8 cellular contexts compared by ENCODE assay signal in the genomic region with DNA sequence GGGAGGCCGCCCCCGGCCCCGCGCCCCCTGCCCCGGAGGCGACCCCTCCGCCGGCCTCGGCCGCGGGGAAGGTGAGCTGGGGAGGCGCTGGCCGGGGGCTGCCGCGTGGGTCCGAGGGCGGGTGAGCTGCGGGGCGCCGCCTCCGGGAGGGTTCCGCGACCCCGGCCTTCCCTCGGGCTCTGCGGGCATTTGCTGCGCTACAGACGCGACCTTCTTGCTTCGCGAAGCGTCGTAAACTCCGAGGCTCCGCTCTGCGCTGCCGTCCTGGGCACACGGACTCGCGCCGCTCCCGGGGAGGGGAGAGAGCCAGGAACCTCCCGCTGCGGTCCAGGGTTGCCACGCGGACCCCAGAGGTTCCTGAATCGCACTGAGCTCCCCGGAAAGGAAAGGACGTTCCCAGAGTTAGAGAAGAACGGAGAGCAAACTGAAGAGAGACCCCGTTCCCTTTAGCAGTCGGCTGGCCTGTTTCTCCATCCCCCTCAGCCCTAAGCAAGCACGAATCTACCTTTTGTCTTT. TPM values are rescaled to one million over a fixed set of nuclear protein-coding genes. Genes with fewer than 3 reads are reported as not detected.
DNase-seq lines count a peak whose midpoint lies in the region; ATAC-seq, FAIRE-seq and TF ChIP-seq lines count a peak whose summit lies in the region.

No MANE protein-coding gene starts in this region.

- ATAC-seq in CD4-positive, alpha-beta T cell (ENCODE audit: poor library complexity): peak; percentile 47
- ATAC-seq in GM21526 (IDR thresholded peaks at IDR 0.05; ENCODE audit: low FRiP score, unreplicated experiment) (peak; percentile 15), aorta (ENCODE audit: low FRiP score) (no peak)
- peak; percentile 40 for ATAC-seq in central memory CD8-positive, alpha-beta T cell (replicated peaks; ENCODE audit: extremely low read depth, poor library complexity, severe bottlenecking)

- no peak overlapping the region for H2BK5ac ChIP-seq in mesendoderm (ENCODE audit: low read length)

- no CpG with 5 or more reads among the region's 53 CpGs for WGBS in mesendoderm (ENCODE audit: extremely low coverage, insufficient coverage, low lambda C conversion rate)
- 0 to 1% methylated on average over 26 to 53 of the region's 53 CpGs for WGBS in aorta, 2 donors

- H3K4me1 Mint-ChIP-seq in CD4-positive, alpha-beta T cell (ENCODE audit: low read depth): peaks cover 38% of the 10 kb centered on the region
- peaks cover 46% of the 10 kb centered on the region for H3K4me1 Mint-ChIP-seq in central memory CD8-positive, alpha-beta T cell

- POLR2A ChIA-PET in CD4-positive, alpha-beta T cell (lab: Charles Lee): interaction anchor here (0.9 to 2.6 kb wide), 8 partner anchors 13 to 185 kb away, joined by 3 to 17 read pairs (median 4); partner anchors contain the start of genes ADARB1, PTTG1IP and UBE2G2

- peak overlapping the region; percentile 81 for H3K18ac ChIP-seq in mesendoderm (ENCODE audit: low read length)

- H3K36me3 Mint-ChIP-seq in CD4-positive, alpha-beta T cell (ENCODE audit: low read depth): peaks cover 29% of the 10 kb centered on the region
- peaks cover 13% of the 10 kb centered on the region for H3K36me3 Mint-ChIP-seq in central memory CD8-positive, alpha-beta T cell (ENCODE audit: insufficient read depth)

- no peak overlapping the region for H2AK5ac ChIP-seq in mesendoderm (ENCODE audit: low read length)

- no peak overlapping the region for H4K8ac ChIP-seq in mesendoderm (ENCODE audit: low read depth, low read length)

- H3K9ac ChIP-seq in mesendoderm (ENCODE audit: low read length): peak overlapping the region; percentile 97

- H3K27me3 Mint-ChIP-seq in CD4-positive, alpha-beta T cell: no peaks in the 10 kb centered on the region
- no peaks in the 10 kb centered on the region for H3K27me3 Mint-ChIP-seq in central memory CD8-positive, alpha-beta T cell

- peaks cover 46% of the 10 kb centered on the region for H3K79me2 ChIP-seq in mesendoderm (ENCODE audit: control insufficient read depth, insufficient read depth, low read length)

- H3K56ac ChIP-seq in mesendoderm (ENCODE audit: low read length): peak overlapping the region; percentile 98

- H3K4me3 ChIP-seq in LNCaP clone FGC (ENCODE audit: low read depth, low read length) (peak overlapping the region; percentile 81), mesendoderm (ENCODE audit: low read length) (peak overlapping the region; percentile 85), aorta (ENCODE audit: low read length in 2 of 2) (peak overlapping the region; percentile 86 to 95)

- no peak for TF ChIP-seq CTCF in CD4-positive, alpha-beta T cell (IDR thresholded peaks at IDR 0.05)
- TF ChIP-seq CTCF in LNCaP clone FGC (IDR thresholded peaks at IDR 0.05; ENCODE audit: control insufficient read depth, extremely low read depth, insufficient read depth): no peak

- H3K9me3 Mint-ChIP-seq in CD4-positive, alpha-beta T cell: no peaks in the 10 kb centered on the region
- H3K9me3 Mint-ChIP-seq in central memory CD8-positive, alpha-beta T cell: no peaks in the 10 kb centered on the region

- H2BK120ac ChIP-seq in mesendoderm (ENCODE audit: low read depth, low read length): no peak overlapping the region

- H3K36me3 ChIP-seq in mesendoderm (ENCODE audit: control insufficient read depth, insufficient read depth, low read length): peaks cover 10% of the 10 kb centered on the region
- peaks cover 0 to 2% of the 10 kb centered on the region in 2 donors for H3K36me3 ChIP-seq in aorta (ENCODE audit: control insufficient read depth in 1 of 2, insufficient read depth in 2 of 2, low read length in 1 of 2)

- no peaks in the 10 kb centered on the region for H3K27me3 ChIP-seq in CD4-positive, alpha-beta T cell (ENCODE audit: control insufficient read depth, insufficient read depth, low read length)
- no peaks in the 10 kb centered on the region for H3K27me3 ChIP-seq in mesendoderm (ENCODE audit: insufficient read depth, low read length, poor library complexity)
- H3K27me3 ChIP-seq in aorta (ENCODE audit: control insufficient read depth in 1 of 2, insufficient read depth in 2 of 2, low read length in 1 of 2): no peaks in the 10 kb centered on the region

- peak overlapping the region; percentile 93 for H3K4me3 Mint-ChIP-seq in CD4-positive, alpha-beta T cell
- H3K4me3 Mint-ChIP-seq in central memory CD8-positive, alpha-beta T cell: peak overlapping the region; percentile 90

- H3K27ac Mint-ChIP-seq in CD4-positive, alpha-beta T cell: peak overlapping the region; percentile 64
- peak overlapping the region; percentile 36 for H3K27ac Mint-ChIP-seq in central memory CD8-positive, alpha-beta T cell (ENCODE audit: low read depth)

- H3K9me3 ChIP-seq in CD4-positive, alpha-beta T cell (ENCODE audit: control insufficient read depth, low read length): no peaks in the 10 kb centered on the region
- H3K9me3 ChIP-seq in aorta (ENCODE audit: control insufficient read depth, low read length): no peaks in the 10 kb centered on the region

- H3K79me1 ChIP-seq in mesendoderm (ENCODE audit: low read length): peaks cover 28% of the 10 kb centered on the region

- no peak overlapping the region for H3K27ac ChIP-seq in CD4-positive, alpha-beta T cell (ENCODE audit: low read depth, low read length)
- peak overlapping the region; percentile 27 for H3K27ac ChIP-seq in mesendoderm (ENCODE audit: low read depth, low read length)
- H3K27ac ChIP-seq in aorta (ENCODE audit: low read depth in 1 of 2, low read length in 2 of 2): no peak overlapping the region

- H2BK15ac ChIP-seq in mesendoderm (replicated peaks; ENCODE audit: low read depth): no peak overlapping the region

- H4K5ac ChIP-seq in mesendoderm (ENCODE audit: low read length): no peak overlapping the region

- peak overlapping the region; percentile 63 for H3K4me2 ChIP-seq in mesendoderm (ENCODE audit: low read length)

- peak overlapping the region; percentile 1 for H3K4ac ChIP-seq in mesendoderm (ENCODE audit: low read depth, low read length)

- no peak for DNase-seq in CD4-positive, alpha-beta T cell
- DNase-seq in LNCaP clone FGC (ENCODE audit: low read depth): no peak
- no peak for DNase-seq in central memory CD8-positive, alpha-beta T cell (ENCODE audit: low spot score in 2 of 2)
- no peak for DNase-seq in mesendoderm
- DNase-seq in aorta: peak; percentile 46 to 80
- DNase-seq in NCI-H1694 treated with DMSO at 0.1 percent for 48 hours (lab: John Stamatoyannopoulos, UW): no peak
- DNase-seq in GM19239 (ENCODE audit: insufficient read length, low spot score): no peak

- no peak for FAIRE-seq in GM19239 (lab: Jason Lieb, UNC)

- H3K4me1 ChIP-seq in mesendoderm (ENCODE audit: control insufficient read depth, low read depth, low read length): peaks cover 4% of the 10 kb centered on the region
- H3K4me1 ChIP-seq in aorta (ENCODE audit: control insufficient read depth in 1 of 2, insufficient read depth in 2 of 2, low read length in 2 of 2): no peaks in the 10 kb centered on the region

- peak overlapping the region; percentile 89 for H3K23ac ChIP-seq in mesendoderm (ENCODE audit: low read length)

- intact Hi-C loops in CD4-positive, alpha-beta T cell (cut with DNase I, micrococcal nuclease): no loop called here
- intact Hi-C loops in aorta (cut with DNase I): no loop called here

- CTCF ChIA-PET in CD4-positive, alpha-beta T cell (lab: Charles Lee): interaction anchor here (0.6 to 1.7 kb wide), 7 partner anchors 10 to 1002 kb away, joined by 3 to 5 read pairs (median 3); partner anchors contain the start of gene UBE2G2

RNA-seq across cellular contexts. Expression of gene SLX9, which starts 0.3 kb away (rescaled TPM):
- total RNA-seq in CD4-positive, alpha-beta T cell: 1 to 10 TPM; 7.7 to 9.1 TPM
- polyA plus RNA-seq in mesendoderm (2013, experiment 1 of 2): 45.5 TPM
- polyA plus RNA-seq in mesendoderm (2013, experiment 2 of 2): 43.5 TPM
- 10 to 100 TPM; 21.5 to 29.6 TPM for total RNA-seq in aorta
- polyA plus RNA-seq in aorta: 10 to 100 TPM; 17.3 to 19.2 TPM

RNA-seq across cellular contexts. Expression of gene ITGB2, which starts 19.5 kb away (rescaled TPM):
- total RNA-seq in CD4-positive, alpha-beta T cell: 100 to 1,000 TPM; 283 to 284 TPM
- polyA plus RNA-seq in mesendoderm (2013, experiment 1 of 2): 1.0 TPM
- 1.1 TPM for polyA plus RNA-seq in mesendoderm (2013, experiment 2 of 2)
- total RNA-seq in aorta: 100 to 1,000 TPM in 1 of 2 donors, 10 to 100 TPM in 1; 65.5 to 110 TPM
- polyA plus RNA-seq in aorta: 10 to 100 TPM in 1 of 2 donors, 1 to 10 TPM in 1; 6.7 to 48.5 TPM

Comparison
In these comparisons a context has a peak if more than half of its experiments do, and no peak if none do; other contexts are left out.
1. DNase-seq: peak in aorta (2 of 2); none in CD4-positive, alpha-beta T cell (0 of 10), LNCaP clone FGC (single experiment), central memory CD8-positive, alpha-beta T cell (0 of 2), mesendoderm (single experiment), NCI-H1694 treated with DMSO at 0.1 percent for 48 hours (single experiment) and GM19239 (single experiment).
2. Peak in every context shown above with its lines, with median percentiles within 50 percentile points of each other: H3K4me3 ChIP-seq.